In the genomic region with DNA sequence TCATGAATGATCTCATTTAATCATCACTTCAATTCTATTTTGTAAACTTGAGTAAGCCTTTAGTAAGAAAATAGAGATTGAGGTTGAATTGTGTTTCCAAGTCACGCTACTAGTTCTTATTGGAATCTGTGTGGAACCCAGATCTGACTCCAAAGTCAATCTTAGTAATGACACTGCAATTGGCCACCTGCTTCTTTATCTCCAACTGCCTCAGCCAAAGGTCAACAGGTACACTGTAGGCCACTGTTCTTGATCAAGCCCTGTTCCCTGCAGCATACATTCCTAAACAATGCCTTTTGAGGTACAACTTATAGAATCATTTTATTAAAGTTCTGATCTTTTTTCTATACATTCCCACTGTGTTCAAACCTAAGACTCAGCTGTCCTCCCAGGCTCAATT, we compare ENCODE assay signal across 22 cellular contexts. TPM values are rescaled to one million over a fixed set of nuclear protein-coding genes. Genes with fewer than 3 reads are reported as not detected.
"Had no signal": no experiment of that assay in that cellular context is flagged by ENCODE, and none has a peak within 500 bp of the region (broad histone marks: within the 10 kb centered on the region; RNA-seq: fewer than 3 reads in every experiment).

No MANE protein-coding gene starts in this region.

- H3K27me3 ChIP-seq: SJSA1 had no signal

- H3K4me3 ChIP-seq: SJSA1, SK-N-MC had no signal

- DNase-seq: KBM-7, MV-4-11, NCI-H1048, NCI-H1105, NCI-H1417, NCI-H1436 treated with DMSO at 0.1 percent for 48 hours, NCI-H1694, NCI-H187 treated with DMSO at 0.1 percent for 48 hours, NCI-H2029 treated with DMSO at 0.1 percent for 48 hours, NCI-H2227 treated with DMSO at 0.1 percent for 48 hours, NCI-H524, NCI-H69, NCI-H774, Right ventricle myocardium superior, RPMI8226, SIG-M5 had no signal

- H3K9me3 ChIP-seq: SJSA1 had no signal

- H3K27ac ChIP-seq: HL-60, SJSA1, SK-N-MC had no signal

- H3K4me1 ChIP-seq: SJSA1 had no signal

- H3K36me3 ChIP-seq: SJSA1 had no signal

RNA-seq across cellular contexts. Expression of a gene that starts 45.5 kb away (rescaled TPM):
- total RNA-seq: LHCN-M2, MCF 10A, NCI-H460, Right ventricle myocardium superior, SJSA1 had no signal
